11 cellular contexts compared by ENCODE assay signal in genomic region chr12:92470608-92471021, GRCh38.
A peak's percentile ranks its signal among the peaks of the same experiment; 100 is the strongest.
DNase-seq lines count a peak whose midpoint lies in the region; ATAC-seq and TF ChIP-seq lines count a peak whose summit lies in the region.
"Had no signal": no experiment of that assay in that cellular context is flagged by ENCODE, and none has a peak within 500 bp of the region (broad histone marks: within the 10 kb centered on the region; RNA-seq: fewer than 3 reads in every experiment).

No MANE protein-coding gene starts in this region.

- peak; percentile 39 for ATAC-seq in GM21786 (IDR thresholded peaks at IDR 0.05; ENCODE audit: unreplicated experiment)
- no peak for ATAC-seq in effector memory CD8-positive, alpha-beta T cell (replicated peaks)

- H3K4me1 ChIP-seq in OCI-LY1 (ENCODE audit: insufficient read depth, low read length, severe bottlenecking) = peaks cover 81% of the 10 kb centered on the region
- H3K4me1 ChIP-seq in ascending aorta = no peaks in the 10 kb centered on the region

- peaks cover 49% of the 10 kb centered on the region for H3K79me2 ChIP-seq in OCI-LY1 (ENCODE audit: insufficient read depth, low read length)

- H3K4me3 Mint-ChIP-seq in effector memory CD8-positive, alpha-beta T cell = no peak overlapping the region
- H3K4me3 Mint-ChIP-seq: mesothelial cell of epicardium had no signal

- H3K9me3 Mint-ChIP-seq in effector memory CD8-positive, alpha-beta T cell = no peaks in the 10 kb centered on the region

- H3K9me2 ChIP-seq in OCI-LY1 (ENCODE audit: low read depth, low read length) = no peaks in the 10 kb centered on the region

- H3K27ac ChIP-seq in OCI-LY1 (ENCODE audit: low read depth, low read length, poor library complexity, severe bottlenecking) (peak overlapping the region; percentile 99), ascending aorta (no peak overlapping the region)
- H3K27ac ChIP-seq: PC-9 had no signal

- TF ChIP-seq CTCF in OCI-LY1 (IDR thresholded peaks at IDR 0.05; ENCODE audit: low read length) = no peak
- no peak for TF ChIP-seq CTCF in ascending aorta (IDR thresholded peaks at IDR 0.05)

- DNase-seq in activated CD4-positive, alpha-beta T cell treated with anti-CD3 and anti-CD28 coated beads for 48 hours = peak; percentile 46
- DNase-seq in activated CD4-positive, alpha-beta T cell treated with anti-CD3 and anti-CD28 coated beads for 1 hour = no peak
- DNase-seq in stimulated activated CD4-positive, alpha-beta T cell treated with anti-CD3 and anti-CD28 coated beads, Interleukin-15, amount 100 ng/mL, for 48 hours (ENCODE audit: low read depth in 2 of 2) = peak; percentile 23 to 43
- DNase-seq in ACHN (no peak), ascending aorta (ENCODE audit: low spot score in 2 of 2) (no peak)
- no peak for DNase-seq in effector memory CD8-positive, alpha-beta T cell
- DNase-seq: PC-9 had no signal

- H3K36me3 ChIP-seq in OCI-LY1 (ENCODE audit: insufficient read depth, low read length) (peaks cover 14% of the 10 kb centered on the region; the same call in 1 of the 2 replicates), ascending aorta (no peaks in the 10 kb centered on the region)

- intact Hi-C loops in ascending aorta (cut with DNase I) = no loop called here

- in situ Hi-C loops in ACHN (cut with HindIII; ENCODE audit: low pct_ligation_motif_present, low pct_unique_long_range_greater_than_20kb, low sequenced_read_pairs) = no loop called here

- H2AFZ ChIP-seq in OCI-LY1 (ENCODE audit: low read length) = no peak overlapping the region
- H2AFZ ChIP-seq: PC-9 had no signal

- H3K9me3 ChIP-seq in OCI-LY1 (ENCODE audit: low read length) = no peaks in the 10 kb centered on the region
- H3K9me3 ChIP-seq in ascending aorta = no peaks in the 10 kb centered on the region

- no peaks in the 10 kb centered on the region for H3K27me3 Mint-ChIP-seq in effector memory CD8-positive, alpha-beta T cell

- H3K36me3 Mint-ChIP-seq in effector memory CD8-positive, alpha-beta T cell (ENCODE audit: insufficient read depth) = no peaks in the 10 kb centered on the region
- H3K36me3 Mint-ChIP-seq: mesothelial cell of epicardium had no signal

- H4K20me1 ChIP-seq in OCI-LY1 (ENCODE audit: insufficient read depth, low read length) = no peaks in the 10 kb centered on the region

- peak overlapping the region; percentile 88 for H3K9ac ChIP-seq in OCI-LY1 (ENCODE audit: low read length)

- peaks cover 3 to 15% of the 10 kb centered on the region in 2 donors for H3K4me1 Mint-ChIP-seq in effector memory CD8-positive, alpha-beta T cell (ENCODE audit: low read depth in 2 of 2)

- H3K27me3 ChIP-seq in OCI-LY1 (ENCODE audit: insufficient read depth, low read length) (no peaks in the 10 kb centered on the region), ascending aorta (no peaks in the 10 kb centered on the region)

- 0 out of 2 replicates have a peak, but pooled peaks cover 6% of the 10 kb centered on the region for H3F3A ChIP-seq in OCI-LY1 (ENCODE audit: insufficient read depth, low read length)

- H3K4me2 ChIP-seq in OCI-LY1 (ENCODE audit: low read length) = peak overlapping the region; percentile 80
- H3K4me2 ChIP-seq: PC-9, smooth muscle cell had no signal

- H3K27ac Mint-ChIP-seq in effector memory CD8-positive, alpha-beta T cell = no peak overlapping the region

- H3K4me3 ChIP-seq in OCI-LY1 (ENCODE audit: low read depth, low read length, poor library complexity, severe bottlenecking) = peak overlapping the region; percentile 39
- no peak overlapping the region for H3K4me3 ChIP-seq in ascending aorta
- H3K4me3 ChIP-seq: PC-9, smooth muscle cell had no signal

Comparison
In these comparisons a context has a peak if more than half of its experiments do, and no peak if none do; other contexts are left out.
1. DNase-seq: peak in activated CD4-positive, alpha-beta T cell treated with anti-CD3 and anti-CD28 coated beads for 48 hours (single experiment) and stimulated activated CD4-positive, alpha-beta T cell treated with anti-CD3 and anti-CD28 coated beads, Interleukin-15, amount 100 ng/mL, for 48 hours (2 of 2); none in activated CD4-positive, alpha-beta T cell treated with anti-CD3 and anti-CD28 coated beads for 1 hour (single experiment), ACHN (single experiment), ascending aorta (0 of 2) and effector memory CD8-positive, alpha-beta T cell (0 of 3).